8 cellular contexts compared by ENCODE assay signal in genomic region chr9:127611796-127612790, GRCh38. TPM values are rescaled to one million over a fixed set of nuclear protein-coding genes. Genes with fewer than 3 reads are reported as not detected.
DNase-seq lines count a peak whose midpoint lies in the region; ATAC-seq, FAIRE-seq and TF ChIP-seq lines count a peak whose summit lies in the region.

TSS of gene STXBP1 (plus strand) at chr9:127612277. CDS start at chr9:127612404, 127 bp downstream.

- peak within 1 kb of the TSS; percentile 51 for H3K27ac ChIP-seq in naive thymus-derived CD4-positive, alpha-beta T cell (ENCODE audit: low read depth, low read length)

- POLR2A ChIA-PET in naive thymus-derived CD4-positive, alpha-beta T cell (lab: Charles Lee): interaction anchor here (0.6 kb wide), 1 partner anchor 940 kb away, joined by 3 read pairs; no protein-coding TSS in a partner anchor

- peaks cover 11 to 16% of the 10 kb centered on the region in 2 donors for H3K4me1 ChIP-seq in naive thymus-derived CD4-positive, alpha-beta T cell (ENCODE audit: control insufficient read depth in 2 of 2, insufficient read depth in 2 of 2, low read length in 2 of 2)

- H3K9me3 ChIP-seq in naive thymus-derived CD4-positive, alpha-beta T cell (ENCODE audit: control insufficient read depth in 2 of 3, low read length in 3 of 3): no peaks in the 10 kb centered on the region

- H3K36me3 Mint-ChIP-seq in naive thymus-derived CD4-positive, alpha-beta T cell: peaks cover 0 to 2% (median 0%) of the 10 kb centered on the region in 5 donors
- H3K36me3 Mint-ChIP-seq in stimulated activated memory B cell treated with anti-CD40 and anti-IgM and Interleukin-4, amounts not matched to agents 10 μg/mL and 1 μg/mL and 100 μg/mL, for 72 hours: no peaks in the 10 kb centered on the region

- peak within 1 kb of the TSS; percentile 89 for H3K4me3 ChIP-seq in naive thymus-derived CD4-positive, alpha-beta T cell (ENCODE audit: low read length)

- TF ChIP-seq RAD21 in Ishikawa (IDR thresholded peaks at IDR 0.05; ENCODE audit: low read depth): no peak

- no peak for FAIRE-seq in RCC 7860 (lab: Jason Lieb, UNC)

- H3K27ac Mint-ChIP-seq in naive thymus-derived CD4-positive, alpha-beta T cell: peak within 1 kb of the TSS; percentile 66 to 93 (median 86)
- H3K27ac Mint-ChIP-seq in stimulated activated memory B cell treated with anti-CD40 and anti-IgM and Interleukin-4, amounts not matched to agents 10 μg/mL and 1 μg/mL and 100 μg/mL, for 72 hours: peak within 1 kb of the TSS; percentile 49

- intact Hi-C loops in naive thymus-derived CD4-positive, alpha-beta T cell (cut with micrococcal nuclease): loop anchor here (1.0 to 5.0 kb wide), 11 partner anchors 21 to 367 kb away; partner anchors contain the start of genes PTRH1 (in 2 of the 2), ST6GALNAC4 (in 2 of the 2), TTC16 (in 2 of the 2) and CDK9 (in 1 of the 2)

- TF ChIP-seq EP300 in Ishikawa (IDR thresholded peaks at IDR 0.05; ENCODE audit: borderline replicate concordance): no peak

- peak; percentile 83 for ATAC-seq in GM21528 (IDR thresholded peaks at IDR 0.05; ENCODE audit: low FRiP score, unreplicated experiment)
- peak; percentile 93 for ATAC-seq in naive thymus-derived CD4-positive, alpha-beta T cell
- ATAC-seq in stimulated activated memory B cell treated with anti-CD40 and anti-IgM and Interleukin-4, amounts not matched to agents 10 μg/mL and 1 μg/mL and 100 μg/mL, for 72 hours: peak; percentile 94

- no peaks in the 10 kb centered on the region for H3K27me3 ChIP-seq in naive thymus-derived CD4-positive, alpha-beta T cell (ENCODE audit: control insufficient read depth in 2 of 2, insufficient read depth in 2 of 2, low read length in 2 of 2)

- H3K27me3 Mint-ChIP-seq in naive thymus-derived CD4-positive, alpha-beta T cell: peaks cover 0 to 40% (median 17%) of the 10 kb centered on the region in 5 donors
- H3K27me3 Mint-ChIP-seq in stimulated activated memory B cell treated with anti-CD40 and anti-IgM and Interleukin-4, amounts not matched to agents 10 μg/mL and 1 μg/mL and 100 μg/mL, for 72 hours: peaks cover 43% of the 10 kb centered on the region

- H3K9me3 Mint-ChIP-seq in naive thymus-derived CD4-positive, alpha-beta T cell: no peaks in the 10 kb centered on the region
- H3K9me3 Mint-ChIP-seq in stimulated activated memory B cell treated with anti-CD40 and anti-IgM and Interleukin-4, amounts not matched to agents 10 μg/mL and 1 μg/mL and 100 μg/mL, for 72 hours: no peaks in the 10 kb centered on the region

- DNase-seq in D341Med (ENCODE audit: low spot score) (peak; percentile 98), RCC 7860 (ENCODE audit: low spot score) (peak; percentile 67), activated T-helper 1 cell treated with Interleukin-2 at 50 U/mL for 16 hours (ENCODE audit: low read depth) (peak; percentile 83), fibroblast of gingiva (ENCODE audit: low read depth) (peak; percentile 79)
- peak; percentile 68 to 96 (median 79) for DNase-seq in naive thymus-derived CD4-positive, alpha-beta T cell

- H3K36me3 ChIP-seq in naive thymus-derived CD4-positive, alpha-beta T cell (ENCODE audit: control insufficient read depth in 2 of 3, insufficient read depth in 3 of 3, low read length in 3 of 3): no peaks in the 10 kb centered on the region

- peaks cover 32 to 42% (median 37%) of the 10 kb centered on the region in 7 donors for H3K4me1 Mint-ChIP-seq in naive thymus-derived CD4-positive, alpha-beta T cell
- peaks cover 34% of the 10 kb centered on the region for H3K4me1 Mint-ChIP-seq in stimulated activated memory B cell treated with anti-CD40 and anti-IgM and Interleukin-4, amounts not matched to agents 10 μg/mL and 1 μg/mL and 100 μg/mL, for 72 hours

- CTCF ChIA-PET in naive thymus-derived CD4-positive, alpha-beta T cell (lab: Charles Lee): interaction anchor here (1.2 kb wide), 1 partner anchor 21 kb away, joined by 4 read pairs; no protein-coding TSS in a partner anchor

- H3K4me3 Mint-ChIP-seq in naive thymus-derived CD4-positive, alpha-beta T cell: peak within 1 kb of the TSS; percentile 90 to 99 (median 96)
- H3K4me3 Mint-ChIP-seq in stimulated activated memory B cell treated with anti-CD40 and anti-IgM and Interleukin-4, amounts not matched to agents 10 μg/mL and 1 μg/mL and 100 μg/mL, for 72 hours: peak within 1 kb of the TSS; percentile 95

TF ChIP-seq in Ishikawa, 13 proteins besides CTCF, POLR2A, EP300 and RAD21:
- no peak for TF ChIP-seq CREB1 (IDR thresholded peaks at IDR 0.05; ENCODE audit: low read depth)
- TF ChIP-seq YY1 (IDR thresholded peaks at IDR 0.05; ENCODE audit: low read depth): 0 out of 2 replicates have a peak, but pooled peaks have one; percentile 36
- peak; percentile 69 for TF ChIP-seq ZBTB7A (IDR thresholded peaks at IDR 0.05; ENCODE audit: low read depth)
- no peak for TF ChIP-seq TEAD4 (IDR thresholded peaks at IDR 0.05)
- 0 out of 2 replicates have a peak, but pooled peaks have one; percentile 48 for TF ChIP-seq EGR1 (IDR thresholded peaks at IDR 0.05)
- no peak for TF ChIP-seq CEBPB (IDR thresholded peaks at IDR 0.05)
- TF ChIP-seq NFIC (IDR thresholded peaks at IDR 0.05): no peak; the same call in 1 of the 2 replicates
- TF ChIP-seq TCF12 (IDR thresholded peaks at IDR 0.05; ENCODE audit: low read depth): no peak
- no peak for TF ChIP-seq FOXM1 (IDR thresholded peaks at IDR 0.05; ENCODE audit: borderline replicate concordance, low read depth)
- no peak for TF ChIP-seq REST (IDR thresholded peaks at IDR 0.05; ENCODE audit: low read depth)
- TF ChIP-seq TAF1 (IDR thresholded peaks at IDR 0.05; ENCODE audit: low read depth): no peak; the same call in 1 of the 2 replicates
- no peak for TF ChIP-seq USF1 (IDR thresholded peaks at IDR 0.05)
- peak; percentile 10; the same call in 1 of the 2 replicates for TF ChIP-seq MAX (IDR thresholded peaks at IDR 0.05)

RNA-seq across cellular contexts. Expression of gene STXBP1, which starts in this region (rescaled TPM):
- 10 to 100 TPM in 4 of 5 experiments, 1 to 10 TPM in 1; 6.7 to 17.8 (median 14.1) TPM for total RNA-seq in naive thymus-derived CD4-positive, alpha-beta T cell
- 1 to 10 TPM; 3.0 to 3.3 TPM for polyA plus RNA-seq in naive thymus-derived CD4-positive, alpha-beta T cell

Comparison
In these comparisons a context has a peak if more than half of its experiments do, and no peak if none do; other contexts are left out.
1. Peak in every context shown above with its lines: DNase-seq, ATAC-seq, H3K4me3 ChIP-seq and H3K27ac ChIP-seq.